In the genomic region with DNA sequence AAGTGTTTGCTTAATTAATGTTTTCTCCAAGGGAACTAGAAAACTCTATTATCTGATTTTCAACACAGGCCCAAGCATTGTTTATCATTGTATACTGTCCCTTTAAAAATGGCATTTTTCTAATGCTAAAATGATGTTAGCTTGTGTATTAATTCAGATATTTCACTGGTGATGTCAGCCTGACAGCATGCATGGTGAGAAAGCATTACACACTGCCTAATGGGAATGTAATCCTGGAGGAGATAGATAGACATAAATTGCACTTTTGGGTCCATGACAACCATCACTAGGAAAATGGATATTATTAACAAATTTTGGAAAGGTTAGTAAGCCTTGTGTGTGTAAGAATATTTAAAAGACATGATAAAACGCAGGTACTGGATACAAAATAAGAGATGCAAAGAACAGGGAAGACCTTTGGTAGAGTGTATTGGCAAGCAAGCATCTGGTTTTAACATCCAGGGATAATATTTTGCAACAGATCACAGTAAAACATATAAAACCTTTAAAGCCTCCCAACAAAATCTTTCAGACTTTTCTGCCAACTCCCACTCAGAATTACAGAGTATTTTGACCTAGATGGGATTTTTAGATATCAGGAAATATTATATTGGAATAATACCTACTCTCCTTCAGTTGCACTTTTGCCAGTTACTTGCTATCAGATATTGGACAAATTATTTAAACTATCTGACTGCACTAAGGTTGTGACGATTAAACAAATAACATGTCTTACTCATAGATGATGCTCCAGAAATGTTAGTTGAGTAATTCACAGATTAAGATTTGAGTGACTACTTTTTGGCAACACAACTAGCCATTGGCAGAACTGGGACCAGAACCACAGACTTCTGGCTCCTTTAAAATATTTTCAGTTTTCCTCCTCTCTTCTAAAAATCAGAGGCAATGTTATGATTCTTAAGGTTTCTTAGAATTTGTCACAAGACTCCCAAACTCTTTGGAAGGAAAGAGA, we compare ENCODE assay signal across 24 cellular contexts.
DNase-seq lines count a peak whose midpoint lies in the region; ATAC-seq, FAIRE-seq and TF ChIP-seq lines count a peak whose summit lies in the region.
"Had no signal": no experiment of that assay in that cellular context is flagged by ENCODE, and none has a peak within 500 bp of the region (broad histone marks: within the 10 kb centered on the region; RNA-seq: fewer than 3 reads in every experiment).

No MANE protein-coding gene starts in this region.

- H4K20me1 ChIP-seq in K562 (replicated peaks; ENCODE audit: control insufficient read depth, insufficient read depth, low read length): no peaks in the 10 kb centered on the region

- in situ Hi-C loops in K562 (cut with MboI): no loop called here

- H3K27ac ChIP-seq in ACC112 (ENCODE audit: low read depth, low read length) (peak overlapping the region; percentile 28; the same call in 1 of the 2 replicates), K562 (ENCODE audit: extremely low read depth, low read depth, low read length) (peak overlapping the region; percentile 84; the same call in 1 of the 3 replicates)
- H3K27ac ChIP-seq: cardiac muscle cell, ovary, RWPE1, uterus, VCaP had no signal

- FAIRE-seq in K562 (lab: Jason Lieb, UNC): no peak
- FAIRE-seq in HTR-8/SVneo (lab: Jason Lieb, UNC): no peak
- FAIRE-seq: frontal cortex had no signal

- TF ChIP-seq CTCF in K562 (IDR thresholded peaks at IDR 0.05 in 2 of 3, conservative IDR thresholded peaks at IDR 0.05 in 1 of 3; ENCODE audit: insufficient read depth in 2 of 3, low read depth in 1 of 3, low read length in 3 of 3): no peak

- no peak overlapping the region for H3K9ac ChIP-seq in K562 (ENCODE audit: insufficient read depth in 1 of 2, low read depth in 2 of 2, low read length in 2 of 2)

- H3K4me1 ChIP-seq in ACC112 (ENCODE audit: control insufficient read depth, insufficient read depth, low read length, unreplicated experiment) (peaks cover 29% of the 10 kb centered on the region), K562 (replicated peaks in 1 of 2; ENCODE audit: control insufficient read depth in 2 of 2, insufficient read depth in 2 of 2, low read length in 2 of 2) (peaks cover 0 to 8% of the 10 kb centered on the region in 2 experiments; a peak in 2 of 5 replicates)
- H3K4me1 ChIP-seq: uterus had no signal

- POLR2A ChIA-PET in K562 (lab: Yijun Ruan, JAX): no interaction called here

- H3K9me3 ChIP-seq in K562 (replicated peaks; ENCODE audit: control insufficient read depth, insufficient read depth, low read depth, low read length): no peaks in the 10 kb centered on the region; the same call in 1 of the 2 replicates
- H3K9me3 ChIP-seq: ovary, uterus had no signal

- TF ChIP-seq POLR2A in K562 (conservative IDR thresholded peaks at IDR 0.05): no peak

- H3K36me3 ChIP-seq in ACC112 (ENCODE audit: insufficient read depth, low read length) (no peaks in the 10 kb centered on the region), K562 (ENCODE audit: control insufficient read depth, insufficient read depth, low read length) (no peaks in the 10 kb centered on the region)
- H3K36me3 ChIP-seq: cardiac muscle cell, ovary, uterus had no signal

- no peaks in the 10 kb centered on the region for H3K27me3 ChIP-seq in ACC112 (ENCODE audit: insufficient read depth, low read length)
- no peaks in the 10 kb centered on the region for H3K27me3 ChIP-seq in K562 (ENCODE audit: control insufficient read depth in 2 of 2, insufficient read depth in 2 of 2, low read length in 2 of 2)
- H3K27me3 ChIP-seq: cardiac muscle cell, ovary, uterus had no signal

- TF ChIP-seq EP300 in K562 (IDR thresholded peaks at IDR 0.05; ENCODE audit: low read length): no peak

- ATAC-seq in K562: no peak
- ATAC-seq in HG03045 (IDR thresholded peaks at IDR 0.05; ENCODE audit: unreplicated experiment): no peak
- no peak for ATAC-seq in GM21825 (IDR thresholded peaks at IDR 0.05; ENCODE audit: unreplicated experiment)
- ATAC-seq: CD8-positive, alpha-beta T cell had no signal

- 8% methylated on average over 2 of the region's 2 CpGs for WGBS in K562 (ENCODE audit: insufficient coverage, low coverage, missing lambda C conversion rate)

- no peak overlapping the region for H3K4me3 ChIP-seq in ACC112 (ENCODE audit: low read depth, low read length)
- H3K4me3 ChIP-seq in K562: no peak overlapping the region
- H3K4me3 ChIP-seq: cardiac muscle cell, ovary, uterus had no signal

- no TSS peak for BruUV-seq in K562 (replicated peaks; lab: Mats Ljungman, UMichigan)

- peak; percentile 31 for DNase-seq in M059J (ENCODE audit: low read depth)
- DNase-seq in K562 (ENCODE audit: extremely low read depth in 1 of 4, low spot score in 3 of 4): no peak
- DNase-seq in glomerular visceral epithelial cell (ENCODE audit: extremely low spot score): peak; percentile 13
- DNase-seq in HTR-8/SVneo (ENCODE audit: insufficient read length, low spot score): no peak
- DNase-seq in SW 1271 (lab: John Stamatoyannopoulos, UW): no peak
- DNase-seq: ACHN; activated CD4-positive, alpha-beta T cell treated with anti-CD3 and anti-CD28 coated beads, Interleukin-2, amount 50 U/mL, for 4 hours; activated naive CD4-positive, alpha-beta T cell treated with anti-CD3 and anti-CD28 coated beads, Interleukin-2, amount 10 ng/mL, durations not matched to agents 7 days and 5 days; activated T-cell treated with anti-CD3 and anti-CD28 coated beads for 4 hours; CD8-positive, alpha-beta T cell; KBM-7; left ventricle myocardium superior; NCI-H1092 treated with DMSO at 0.1 percent for 48 hours; NCI-H82; ovary; stimulated activated CD4-positive, alpha-beta T cell treated with anti-CD3 and anti-CD28 coated beads, Interleukin-2, amount 100 ng/mL, for 48 hours; uterus had no signal

- no peaks in the 10 kb centered on the region for H3K79me2 ChIP-seq in ACC112 (ENCODE audit: control insufficient read depth, insufficient read depth, low read length, unreplicated experiment)
- H3K79me2 ChIP-seq in K562 (ENCODE audit: control insufficient read depth, insufficient read depth, low read length): no peaks in the 10 kb centered on the region

- H3K4me2 ChIP-seq in K562 (ENCODE audit: insufficient read depth, low read length): no peak overlapping the region

- intact Hi-C loops in K562 (cut with micrococcal nuclease): no loop called here

- H2AFZ ChIP-seq in ACC112 (ENCODE audit: low read length, unreplicated experiment) (no peak overlapping the region), K562 (ENCODE audit: low read depth, low read length) (no peak overlapping the region)

- CTCF ChIA-PET in K562 (lab: Yijun Ruan, JAX; ENCODE audit: low intra/inter-chr PET ratio): no interaction called here

- TF ChIP-seq RAD21 in K562 (CRISPR knock-in tag; conservative IDR thresholded peaks at IDR 0.05 in 1 of 2, IDR thresholded peaks at IDR 0.05 in 1 of 2): no peak

- no peaks in the 10 kb centered on the region for H3K9me1 ChIP-seq in K562 (ENCODE audit: control insufficient read depth, insufficient read depth, low read length)

TF ChIP-seq in K562, 482 proteins besides CTCF, POLR2A, EP300 and RAD21:
- TF ChIP-seq WHSC1 (IDR thresholded peaks at IDR 0.05; ENCODE audit: low read length) (no peak), STAT5A (IDR thresholded peaks at IDR 0.05; ENCODE audit: borderline replicate concordance, low read length) (no peak), NR2C1 (IDR thresholded peaks at IDR 0.05) (no peak), NR2C1 (tag; IDR thresholded peaks at IDR 0.05) (no peak), BMI1 (IDR thresholded peaks at IDR 0.05; ENCODE audit: low read length) (no peak), ZNF586 (CRISPR knock-in tag; conservative IDR thresholded peaks at IDR 0.05) (no peak), MTA2 (IDR thresholded peaks at IDR 0.05; ENCODE audit: low read depth) (no peak), COPS2 (conservative IDR thresholded peaks at IDR 0.05) (no peak), CCNT2 (IDR thresholded peaks at IDR 0.05; ENCODE audit: borderline replicate concordance, extremely low read depth, insufficient read length, low read depth, low read length) (no peak), CBFA2T3 (IDR thresholded peaks at IDR 0.05) (no peak), JUN (IDR thresholded peaks at IDR 0.05; ENCODE audit: borderline replicate concordance, low read depth, low read length) (no peak), JUN (CRISPR knock-in tag; IDR thresholded peaks at IDR 0.05; ENCODE audit: borderline replicate concordance) (no peak), MYC (IDR thresholded peaks at IDR 0.05; ENCODE audit: low read depth, low read length) (no peak), MYC (CRISPR knock-in tag; IDR thresholded peaks at IDR 0.05; ENCODE audit: borderline replicate concordance, low read depth) (no peak), KDM5B (IDR thresholded peaks at IDR 0.05; ENCODE audit: insufficient replicate concordance, low read depth, low read length) (no peak), ZNF23 (CRISPR knock-in tag; IDR thresholded peaks at IDR 0.05) (no peak)
- TF ChIP-seq, protein P1, sequence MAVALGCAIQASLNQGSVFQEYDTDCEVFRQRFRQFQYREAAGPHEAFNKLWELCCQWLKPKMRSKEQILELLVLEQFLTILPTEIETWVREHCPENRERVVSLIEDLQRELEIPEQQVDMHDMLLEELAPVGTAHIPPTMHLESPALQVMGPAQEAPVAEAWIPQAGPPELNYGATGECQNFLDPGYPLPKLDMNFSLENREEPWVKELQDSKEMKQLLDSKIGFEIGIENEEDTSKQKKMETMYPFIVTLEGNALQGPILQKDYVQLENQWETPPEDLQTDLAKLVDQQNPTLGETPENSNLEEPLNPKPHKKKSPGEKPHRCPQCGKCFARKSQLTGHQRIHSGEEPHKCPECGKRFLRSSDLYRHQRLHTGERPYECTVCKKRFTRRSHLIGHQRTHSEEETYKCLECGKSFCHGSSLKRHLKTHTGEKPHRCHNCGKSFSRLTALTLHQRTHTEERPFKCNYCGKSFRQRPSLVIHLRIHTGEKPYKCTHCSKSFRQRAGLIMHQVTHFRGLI (CRISPR knock-in tag; IDR thresholded peaks at IDR 0.05): no peak
- TF ChIP-seq, protein P2, sequence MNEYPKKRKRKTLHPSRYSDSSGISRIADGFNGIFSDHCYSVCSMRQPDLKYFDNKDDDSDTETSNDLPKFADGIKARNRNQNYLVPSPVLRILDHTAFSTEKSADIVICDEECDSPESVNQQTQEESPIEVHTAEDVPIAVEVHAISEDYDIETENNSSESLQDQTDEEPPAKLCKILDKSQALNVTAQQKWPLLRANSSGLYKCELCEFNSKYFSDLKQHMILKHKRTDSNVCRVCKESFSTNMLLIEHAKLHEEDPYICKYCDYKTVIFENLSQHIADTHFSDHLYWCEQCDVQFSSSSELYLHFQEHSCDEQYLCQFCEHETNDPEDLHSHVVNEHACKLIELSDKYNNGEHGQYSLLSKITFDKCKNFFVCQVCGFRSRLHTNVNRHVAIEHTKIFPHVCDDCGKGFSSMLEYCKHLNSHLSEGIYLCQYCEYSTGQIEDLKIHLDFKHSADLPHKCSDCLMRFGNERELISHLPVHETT (CRISPR knock-in tag; conservative IDR thresholded peaks at IDR 0.05 in 1 of 2, IDR thresholded peaks at IDR 0.05 in 1 of 2): no peak

Comparison
In these comparisons a context has a peak if more than half of its experiments do, and no peak if none do; other contexts are left out.
1. DNase-seq: peak in M059J (single experiment) and glomerular visceral epithelial cell (single experiment); none in K562 (0 of 4), HTR-8/SVneo (single experiment) and SW 1271 (0 of 2).